8 cellular contexts compared by ENCODE assay signal in the genomic region with DNA sequence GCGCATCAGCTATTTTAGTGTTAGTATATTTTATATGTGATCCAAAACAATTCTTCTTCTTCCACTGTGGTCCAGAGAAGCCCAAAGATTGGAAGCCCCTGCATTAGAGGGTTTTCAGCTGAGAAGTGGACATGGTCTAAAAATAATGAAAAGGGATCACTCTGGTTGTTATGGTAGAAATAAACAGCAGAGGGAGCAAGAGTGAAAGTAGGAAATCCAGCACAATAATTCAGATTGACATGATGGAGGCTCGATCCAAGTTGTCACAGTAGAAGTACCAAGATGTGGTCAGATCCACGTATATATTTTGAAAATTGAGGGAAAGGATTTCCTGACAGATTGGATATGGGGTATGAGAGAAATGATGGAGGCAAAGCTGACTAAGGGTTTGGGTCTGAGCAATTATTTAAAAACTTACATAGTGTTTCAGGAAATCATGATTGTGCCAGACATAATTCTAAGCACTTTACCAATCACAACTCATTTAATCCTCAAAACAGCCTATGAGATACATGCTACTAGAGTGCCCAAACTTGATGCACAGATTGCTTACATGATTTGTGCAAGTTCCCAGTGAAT. TPM values are rescaled to one million over a fixed set of nuclear protein-coding genes. Genes with fewer than 3 reads are reported as not detected.
DNase-seq lines count a peak whose midpoint lies in the region; ATAC-seq, FAIRE-seq and TF ChIP-seq lines count a peak whose summit lies in the region.

No MANE protein-coding gene starts in this region.

- H3K27me3 ChIP-seq in astrocyte (ENCODE audit: insufficient read depth, low read length): no peaks in the 10 kb centered on the region
- H3K27me3 ChIP-seq in upper lobe of right lung: no peaks in the 10 kb centered on the region

- peak; percentile 43 for DNase-seq in AG20443 (ENCODE audit: low spot score)
- peak; percentile 69 to 81 for DNase-seq in Kasumi-1 (lab: John Stamatoyannopoulos, UW)
- DNase-seq in astrocyte (ENCODE audit: low read depth): peak; percentile 13
- no peak for DNase-seq in kidney
- no peak for DNase-seq in upper lobe of right lung
- no peak for DNase-seq in stimulated activated CD4-positive, alpha-beta T cell treated with anti-CD3 and anti-CD28 coated beads, Interleukin-4, amount 100 ng/mL, for 4 hours

- H3K36me3 ChIP-seq in astrocyte (ENCODE audit: insufficient read depth, low read length) (no peaks in the 10 kb centered on the region), kidney (ENCODE audit: control insufficient read depth in 1 of 2, insufficient read depth in 2 of 2, low read length in 2 of 2) (no peaks in the 10 kb centered on the region), upper lobe of right lung (no peaks in the 10 kb centered on the region)

- H3K9me3 Mint-ChIP-seq in astrocyte (ENCODE audit: unreplicated experiment): no peaks in the 10 kb centered on the region

- H3K27me3 Mint-ChIP-seq in astrocyte (ENCODE audit: low read depth, unreplicated experiment): no peaks in the 10 kb centered on the region

- H3K9ac ChIP-seq in astrocyte (ENCODE audit: low read length) (no peak overlapping the region), kidney (ENCODE audit: low read length in 2 of 2) (no peak overlapping the region)

- no peaks in the 10 kb centered on the region for H3K36me3 Mint-ChIP-seq in astrocyte (ENCODE audit: low read depth, unreplicated experiment)

- H2AFZ ChIP-seq in astrocyte (ENCODE audit: low read depth, low read length): no peak overlapping the region

- no peaks in the 10 kb centered on the region for H4K20me1 ChIP-seq in astrocyte (ENCODE audit: insufficient read depth, low read length)

- H3K27ac Mint-ChIP-seq in astrocyte (ENCODE audit: unreplicated experiment): no peak overlapping the region

- H3K9me3 ChIP-seq in astrocyte (ENCODE audit: insufficient read depth, low read depth, low read length): no peaks in the 10 kb centered on the region
- no peaks in the 10 kb centered on the region for H3K9me3 ChIP-seq in kidney (ENCODE audit: control insufficient read depth in 1 of 2, low read length in 2 of 2)
- no peaks in the 10 kb centered on the region for H3K9me3 ChIP-seq in upper lobe of right lung

- H3K4me1 Mint-ChIP-seq in astrocyte (ENCODE audit: low read depth, unreplicated experiment): no peaks in the 10 kb centered on the region

- intact Hi-C loops in kidney (cut with DNase I): no loop called here
- intact Hi-C loops in upper lobe of right lung (cut with DNase I): no loop called here

- H3K27ac ChIP-seq in astrocyte (ENCODE audit: low read depth, low read length) (no peak overlapping the region), kidney (ENCODE audit: low read depth in 2 of 2, low read length in 2 of 2) (no peak overlapping the region), upper lobe of right lung (no peak overlapping the region)

- no peak for FAIRE-seq in astrocyte (lab: Jason Lieb, UNC)
- peak; percentile 68 for FAIRE-seq in kidney (lab: Jason Lieb, UNC)

- TF ChIP-seq CTCF in astrocyte (IDR thresholded peaks at IDR 0.05; ENCODE audit: insufficient read depth, low read depth, low read length) (peak; percentile 53), kidney (IDR thresholded peaks at IDR 0.05; ENCODE audit: borderline replicate concordance, extremely low read depth, insufficient read depth) (peak; percentile 55), upper lobe of right lung (IDR thresholded peaks at IDR 0.05) (peak; percentile 63)

- ATAC-seq in GM18870 (IDR thresholded peaks at IDR 0.05; ENCODE audit: unreplicated experiment) (peak; percentile 68), upper lobe of right lung (peak; percentile 84), GM21381 (IDR thresholded peaks at IDR 0.05; ENCODE audit: unreplicated experiment) (no peak)

- H3K4me2 ChIP-seq in astrocyte (ENCODE audit: low read length): peak overlapping the region; percentile 52

- no peaks in the 10 kb centered on the region for H3K4me1 ChIP-seq in astrocyte (ENCODE audit: insufficient read depth, low read length)
- no peaks in the 10 kb centered on the region for H3K4me1 ChIP-seq in kidney (ENCODE audit: control insufficient read depth in 1 of 2, insufficient read depth in 1 of 2, low read depth in 1 of 2, low read length in 2 of 2)
- no peaks in the 10 kb centered on the region for H3K4me1 ChIP-seq in upper lobe of right lung

- H3K4me3 Mint-ChIP-seq in astrocyte (ENCODE audit: unreplicated experiment): no peak overlapping the region

- no peaks in the 10 kb centered on the region for H3K79me2 ChIP-seq in astrocyte (ENCODE audit: insufficient read depth, low read length)

- H3K4me3 ChIP-seq in astrocyte (ENCODE audit: insufficient read depth, low read depth, low read length) (no peak overlapping the region), kidney (ENCODE audit: low read length in 2 of 2) (no peak overlapping the region), upper lobe of right lung (no peak overlapping the region)

RNA-seq across cellular contexts. Expression of gene TMEM144, which starts 17.0 kb away (rescaled TPM):
- 5.6 and 7.6 TPM in 2 replicates for total RNA-seq in astrocyte
- total RNA-seq in kidney: 9.8 TPM
- 3.3 TPM for polyA plus RNA-seq in kidney (ENCODE audit: insufficient read depth, low read depth, low replicate concordance)
- total RNA-seq in upper lobe of right lung: 15.5 TPM

RNA-seq across cellular contexts. Expression of gene GASK1B, which starts 20.4 kb away (rescaled TPM):
- total RNA-seq in astrocyte (25.8 and 34.2 TPM in 2 replicates), kidney (38.6 TPM), upper lobe of right lung (37.3 TPM)
- polyA plus RNA-seq in kidney (ENCODE audit: insufficient read depth, low read depth, low replicate concordance): 6.5 TPM

Comparison
In these comparisons a context has a peak if more than half of its experiments do, and no peak if none do; other contexts are left out.
1. DNase-seq: peak in AG20443 (single experiment), Kasumi-1 (2 of 2) and astrocyte (single experiment); none in kidney (single experiment), upper lobe of right lung (single experiment) and stimulated activated CD4-positive, alpha-beta T cell treated with anti-CD3 and anti-CD28 coated beads, Interleukin-4, amount 100 ng/mL, for 4 hours (0 of 2).
2. Peak in every context shown above with its lines, with median percentiles within 50 percentile points of each other: CTCF ChIP-seq.